In genomic region chr12:52018448-52019122, GRCh38 we compare ENCODE assay signal across 20 cellular contexts. TPM values are rescaled to one million over a fixed set of nuclear protein-coding genes. Genes with fewer than 3 reads are reported as not detected.
DNase-seq lines count a peak whose midpoint lies in the region; ATAC-seq and TF ChIP-seq lines count a peak whose summit lies in the region.
"Had no signal": no experiment of that assay in that cellular context is flagged by ENCODE, and none has a peak within 500 bp of the region (broad histone marks: within the 10 kb centered on the region; RNA-seq: fewer than 3 reads in every experiment).

No MANE protein-coding gene starts in this region.

- ATAC-seq in left cardiac atrium (no peak), esophagus mucosa (no peak)
- ATAC-seq: stimulated activated naive CD8-positive, alpha-beta T cell treated with anti-CD3 and anti-CD28 coated beads, Interleukin-15, amount 100 ng/mL, for 72 hours; upper lobe of right lung had no signal

- H3K4me3 Mint-ChIP-seq in type B pancreatic cell = no peak overlapping the region
- H3K4me3 Mint-ChIP-seq: activated B cell treated with CpG ODN at 0.5 μM for 24 hours; CD4-positive, alpha-beta T cell; HFFc6; stimulated activated naive CD8-positive, alpha-beta T cell treated with anti-CD3 and anti-CD28 coated beads, Interleukin-15, amount 100 ng/mL, for 72 hours had no signal

- H3K4me1 Mint-ChIP-seq in type B pancreatic cell (ENCODE audit: unreplicated experiment) = peaks cover 29% of the 10 kb centered on the region

- TF ChIP-seq CTCF in coronary artery (IDR thresholded peaks at IDR 0.05) (no peak), type B pancreatic cell (conservative IDR thresholded peaks at IDR 0.05) (no peak)

- peak overlapping the region; percentile 56 for H3K27ac Mint-ChIP-seq in type B pancreatic cell
- H3K27ac Mint-ChIP-seq: CD4-positive, alpha-beta T cell; HFFc6; stimulated activated naive CD8-positive, alpha-beta T cell treated with anti-CD3 and anti-CD28 coated beads, Interleukin-15, amount 100 ng/mL, for 72 hours had no signal

- intact Hi-C loops in left cardiac atrium (cut with DNase I) = no loop called here
- intact Hi-C loops in cardiac septum (cut with DNase I) = no loop called here

- no peak overlapping the region for H3K4me3 ChIP-seq in coronary artery
- H3K4me3 ChIP-seq: upper lobe of right lung had no signal

- DNase-seq in left cardiac atrium = peak; percentile 13
- no peak for DNase-seq in cardiac septum (ENCODE audit: low spot score)
- DNase-seq in NCI-H2171 treated with DMSO at 0.1 percent for 48 hours (lab: John Stamatoyannopoulos, UW) = peak; percentile 92
- DNase-seq in coronary artery (ENCODE audit: low spot score) = peak; percentile 62
- DNase-seq in type B pancreatic cell (ENCODE audit: extremely low spot score, unreplicated experiment) = no peak
- no peak for DNase-seq in activated T-cell treated with anti-CD3 and anti-CD28 coated beads, Interleukin-2, amount 50 U/mL, for 48 hours
- DNase-seq in pons (ENCODE audit: low spot score) = no peak
- DNase-seq: activated B cell treated with CpG ODN at 0.5 μM for 24 hours; CD4-positive, alpha-beta T cell; central memory CD4-positive, alpha-beta T cell; effector memory CD4-positive, alpha-beta T cell; HFFc6; NCI-H1105; OCI-M1; stimulated activated CD4-positive, alpha-beta T cell treated with anti-CD3 and anti-CD28 coated beads, Interleukin-1b, Interleukin-23, amount 100 ng/mL, for 48 hours; stimulated activated naive CD8-positive, alpha-beta T cell treated with anti-CD3 and anti-CD28 coated beads, Interleukin-15, amount 100 ng/mL, for 72 hours; upper lobe of right lung had no signal

- peaks cover 7% of the 10 kb centered on the region for H3K36me3 Mint-ChIP-seq in type B pancreatic cell

- H3K9me3 Mint-ChIP-seq in type B pancreatic cell = no peaks in the 10 kb centered on the region
- H3K9me3 Mint-ChIP-seq: activated B cell treated with CpG ODN at 0.5 μM for 24 hours; CD4-positive, alpha-beta T cell; HFFc6; stimulated activated naive CD8-positive, alpha-beta T cell treated with anti-CD3 and anti-CD28 coated beads, Interleukin-15, amount 100 ng/mL, for 72 hours had no signal

- no peak overlapping the region for H3K27ac ChIP-seq in coronary artery
- H3K27ac ChIP-seq: KMS-11, upper lobe of right lung had no signal

- peaks cover 61% of the 10 kb centered on the region for H3K27me3 Mint-ChIP-seq in type B pancreatic cell
- H3K27me3 Mint-ChIP-seq: activated B cell treated with CpG ODN at 0.5 μM for 24 hours; CD4-positive, alpha-beta T cell; stimulated activated naive CD8-positive, alpha-beta T cell treated with anti-CD3 and anti-CD28 coated beads, Interleukin-15, amount 100 ng/mL, for 72 hours had no signal

RNA-seq across cellular contexts. Expression of gene TAMALIN, which starts 11.8 kb away (rescaled TPM):
- total RNA-seq in left cardiac atrium (10 to 100 TPM; 25.3 to 44.0 TPM), cardiac septum (27.5 TPM), type B pancreatic cell (ENCODE audit: low replicate concordance) (4.2 and 16.5 TPM in 2 replicates), esophagus mucosa (3.9 TPM)
- total RNA-seq: NCI-H460 had no signal

RNA-seq across cellular contexts. Expression of gene NR4A1, which starts 32.7 kb away (rescaled TPM):
- total RNA-seq in left cardiac atrium (100 to 1,000 TPM in 1 of 2 donors, 10 to 100 TPM in 1; 85.6 to 172 TPM), cardiac septum (76.3 TPM), type B pancreatic cell (ENCODE audit: low replicate concordance) (11.4 and 81.9 TPM in 2 replicates), esophagus mucosa (2.0 TPM)

RNA-seq across cellular contexts. Expression of gene ATG101, which starts 51.2 kb away (rescaled TPM):
- total RNA-seq in left cardiac atrium = 10 to 100 TPM; 25.2 to 28.7 TPM
- 23.2 TPM for total RNA-seq in cardiac septum
- total RNA-seq in type B pancreatic cell (ENCODE audit: low replicate concordance) = 35.7 and 48.7 TPM in 2 replicates
- 35.2 TPM for total RNA-seq in esophagus mucosa

Comparison
In these comparisons a context has a peak if more than half of its experiments do, and no peak if none do; other contexts are left out.
1. DNase-seq: peak in left cardiac atrium (single experiment), NCI-H2171 treated with DMSO at 0.1 percent for 48 hours (single experiment) and coronary artery (single experiment); none in cardiac septum (single experiment), type B pancreatic cell (single experiment), activated T-cell treated with anti-CD3 and anti-CD28 coated beads, Interleukin-2, amount 50 U/mL, for 48 hours (0 of 2) and pons (single experiment).